ENCODE assay signal across 8 cellular contexts in genomic region chr14:70600382-70601157, GRCh38. TPM values are rescaled to one million over a fixed set of nuclear protein-coding genes. Genes with fewer than 3 reads are reported as not detected.
DNase-seq lines count a peak whose midpoint lies in the region; ATAC-seq, FAIRE-seq and TF ChIP-seq lines count a peak whose summit lies in the region.

MED6 (minus strand) TSS chr14:70600655; CDS start chr14:70600637, 18 bp downstream.

- no peaks in the 10 kb centered on the region for H3K9me2 ChIP-seq in PC-9 (ENCODE audit: insufficient read depth)

- TF ChIP-seq CTCF in D721Med (IDR thresholded peaks at IDR 0.05; ENCODE audit: insufficient read depth, missing control alignments): no peak
- TF ChIP-seq CTCF in PC-9 (conservative IDR thresholded peaks at IDR 0.05): no peak

- DNase-seq in D721Med (ENCODE audit: insufficient read length, low spot score) (peak; percentile 49), KG1 (lab: John Stamatoyannopoulos, UW) (peak; percentile 85), PC-9 (peak; percentile 86 to 91), activated T-cell treated with anti-CD3 and anti-CD28 coated beads for 48 hours (ENCODE audit: low read depth) (peak; percentile 87), erythroblast (lab: John Stamatoyannopoulos, UW) (peak; percentile 93), mucosa of gallbladder (ENCODE audit: low spot score) (peak; percentile 96)
- DNase-seq in stimulated activated CD8-positive, alpha-beta memory T cell treated with anti-CD3 and anti-CD28 coated beads, Interleukin-4, amount 100 ng/mL, for 1 hour (ENCODE audit: low read depth in 2 of 2, low spot score in 1 of 2): peak; percentile 75 to 86

- H3K36me3 ChIP-seq in PC-9 (ENCODE audit: low read depth): peaks cover 11% of the 10 kb centered on the region; the same call in 1 of the 2 replicates

- no TSS peak for BruUV-seq in PC-9 (replicated peaks; lab: Mats Ljungman, UMichigan)

- peaks cover 19% of the 10 kb centered on the region for H3K4me1 ChIP-seq in PC-9 (replicated peaks; ENCODE audit: insufficient read depth)

- peak within 1 kb of the TSS; percentile 68 for H3K4me3 ChIP-seq in PC-9

- CTCF ChIA-PET in PC-9 (lab: Charles Lee): interaction anchor here (0.6 to 0.8 kb wide), 6 partner anchors 25 to 322 kb away, joined by 3 to 17 read pairs (median 4); no protein-coding TSS in a partner anchor

- TF ChIP-seq POLR2A in erythroblast (IDR thresholded peaks at IDR 0.05; ENCODE audit: low read length): peak; percentile 64

- peak within 1 kb of the TSS; percentile 89 for H2AFZ ChIP-seq in PC-9

- H4K20me1 ChIP-seq in PC-9 (ENCODE audit: insufficient read depth): peaks cover 36% of the 10 kb centered on the region

- H3K4me2 ChIP-seq in PC-9: peak within 1 kb of the TSS; percentile 98

- H3K79me2 ChIP-seq in PC-9 (ENCODE audit: low read depth): peaks cover 49% of the 10 kb centered on the region

- no peaks in the 10 kb centered on the region for H3K27me3 ChIP-seq in PC-9 (ENCODE audit: insufficient read depth, low read depth)

- no peak for FAIRE-seq in D721Med (lab: Jason Lieb, UNC)

- ATAC-seq in GM21529 (IDR thresholded peaks at IDR 0.05; ENCODE audit: unreplicated experiment): peak; percentile 92

- POLR2A ChIA-PET in PC-9 (lab: Charles Lee; ENCODE audit: unreplicated experiment): interaction anchor here (0.5 to 0.7 kb wide), 4 partner anchors 12 to 220 kb away, joined by 3 to 11 read pairs (median 4); partner anchors contain the start of gene MAP3K9

- H3F3A ChIP-seq in PC-9 (ENCODE audit: insufficient read depth, low read depth): no peaks in the 10 kb centered on the region; the same call in 1 of the 2 replicates

- H3K27ac ChIP-seq in PC-9: peak within 1 kb of the TSS; percentile 58

- H3K9me3 ChIP-seq in PC-9 (ENCODE audit: insufficient read depth, low read depth): no peaks in the 10 kb centered on the region

- intact Hi-C loops in PC-9 (cut with micrococcal nuclease; ENCODE audit: unreplicated experiment): loop anchor here (1.0 to 5.0 kb wide), 4 partner anchors 66 to 307 kb away; partner anchors contain the start of genes MAP3K9 and PCNX1

RNA-seq across cellular contexts. Expression of gene MED6, which starts in this region (rescaled TPM):
- total RNA-seq in PC-9 (2021) (46.5 and 58.2 TPM in 2 replicates), mucosa of gallbladder (24.2 TPM)

Comparison
In these comparisons a context has a peak if more than half of its experiments do, and no peak if none do; other contexts are left out.
1. Peak in every context shown above with its lines: DNase-seq, ATAC-seq, H3K4me3 ChIP-seq and H3K27ac ChIP-seq.